In genomic region chr7:127983804-127984332, GRCh38 we compare ENCODE assay signal across 12 cellular contexts. TPM values are rescaled to one million over a fixed set of nuclear protein-coding genes. Genes with fewer than 3 reads are reported as not detected.
A peak's percentile ranks its signal among the peaks of the same experiment; 100 is the strongest.
DNase-seq lines count a peak whose midpoint lies in the region; ATAC-seq and TF ChIP-seq lines count a peak whose summit lies in the region.
"Had no signal": no experiment of that assay in that cellular context is flagged by ENCODE, and none has a peak within 500 bp of the region (broad histone marks: within the 10 kb centered on the region; RNA-seq: fewer than 3 reads in every experiment).

No MANE protein-coding gene starts in this region.

- no peak for DNase-seq in activated CD4-positive, alpha-beta T cell treated with anti-CD3 and anti-CD28 coated beads, Interleukin-2, amount 10 ng/mL, durations not matched to agents 24 days and 14 days
- DNase-seq in activated CD4-positive, alpha-beta T cell treated with anti-CD3 and anti-CD28 coated beads, Interleukin-2, amount 50 U/mL, for 48 hours = no peak
- DNase-seq in NCI-H2081 treated with DMSO at 0.1 percent for 48 hours (lab: John Stamatoyannopoulos, UW) (peak; percentile 8), caudate nucleus (lab: John Stamatoyannopoulos, UW) (peak in 5 of 61 donors; percentile 8 to 44 (median 17)), sigmoid colon (no peak), NCI-H510A treated with DMSO at 0.1 percent for 48 hours (lab: John Stamatoyannopoulos, UW) (no peak)
- DNase-seq: DMS153; effector memory CD8-positive, alpha-beta T cell; NCI-H187 treated with DMSO at 0.1 percent for 48 hours; T-helper 1 cell had no signal

- no peak overlapping the region for H2AFZ ChIP-seq in parathyroid adenoma

- H3K27me3 Mint-ChIP-seq in activated CD4-positive, alpha-beta T cell treated with anti-CD3 and anti-CD28 coated beads, Interleukin-2, amount 10 ng/mL, durations not matched to agents 24 days and 14 days = no peaks in the 10 kb centered on the region
- H3K27me3 Mint-ChIP-seq: effector memory CD8-positive, alpha-beta T cell had no signal

- no peaks in the 10 kb centered on the region for H3K36me3 ChIP-seq in parathyroid adenoma (ENCODE audit: control insufficient read depth, insufficient read depth, low read length)
- no peaks in the 10 kb centered on the region for H3K36me3 ChIP-seq in sigmoid colon

- H3K4me1 Mint-ChIP-seq in activated CD4-positive, alpha-beta T cell treated with anti-CD3 and anti-CD28 coated beads, Interleukin-2, amount 10 ng/mL, durations not matched to agents 24 days and 14 days = peaks cover 25% of the 10 kb centered on the region

- no peak overlapping the region for H3K4me3 ChIP-seq in parathyroid adenoma (ENCODE audit: low read depth, low read length)
- H3K4me3 ChIP-seq in sigmoid colon = no peak overlapping the region

- no peak for TF ChIP-seq POLR2A in sigmoid colon (IDR thresholded peaks at IDR 0.05)

- no peaks in the 10 kb centered on the region for H3K27me3 ChIP-seq in parathyroid adenoma (ENCODE audit: control insufficient read depth, insufficient read depth, low read length)
- no peaks in the 10 kb centered on the region for H3K27me3 ChIP-seq in sigmoid colon

- H3K9ac ChIP-seq in parathyroid adenoma = no peak overlapping the region

- H3K79me2 ChIP-seq in parathyroid adenoma = no peaks in the 10 kb centered on the region

- H3K4me3 Mint-ChIP-seq in activated CD4-positive, alpha-beta T cell treated with anti-CD3 and anti-CD28 coated beads, Interleukin-2, amount 10 ng/mL, durations not matched to agents 24 days and 14 days = no peak overlapping the region
- H3K4me3 Mint-ChIP-seq: effector memory CD8-positive, alpha-beta T cell had no signal

- intact Hi-C loops in activated CD4-positive, alpha-beta T cell treated with anti-CD3 and anti-CD28 coated beads, Interleukin-2, amount 10 ng/mL, durations not matched to agents 24 days and 14 days (cut with micrococcal nuclease) = loop anchor here (5.0 kb wide), 1 partner anchor 132 kb away; no protein-coding TSS in a partner anchor
- intact Hi-C loops in sigmoid colon (cut with DNase I) = no loop called here

- ATAC-seq in GM19397 (IDR thresholded peaks at IDR 0.05; ENCODE audit: unreplicated experiment) = no peak
- ATAC-seq: effector memory CD8-positive, alpha-beta T cell had no signal

- H3K4me2 ChIP-seq in parathyroid adenoma (ENCODE audit: low read length) = peak overlapping the region; percentile 6

- 68 to 80% methylated on average over 5 of the region's 5 CpGs for WGBS in sigmoid colon, 2 donors

- H3K36me3 Mint-ChIP-seq in activated CD4-positive, alpha-beta T cell treated with anti-CD3 and anti-CD28 coated beads, Interleukin-2, amount 10 ng/mL, durations not matched to agents 24 days and 14 days (ENCODE audit: low read depth) = peaks cover 26% of the 10 kb centered on the region

- H3K9me3 ChIP-seq in parathyroid adenoma (ENCODE audit: control insufficient read depth, low read length) (no peaks in the 10 kb centered on the region), sigmoid colon (peaks cover 0 to 2% (median 0%) of the 10 kb centered on the region in 4 donors)

- H3K4me1 ChIP-seq in parathyroid adenoma (peaks cover 26% of the 10 kb centered on the region), sigmoid colon (peaks cover 0 to 14% (median 11%) of the 10 kb centered on the region in 4 donors)

- H3K9me3 Mint-ChIP-seq in activated CD4-positive, alpha-beta T cell treated with anti-CD3 and anti-CD28 coated beads, Interleukin-2, amount 10 ng/mL, durations not matched to agents 24 days and 14 days = peaks cover 6% of the 10 kb centered on the region

- peak overlapping the region; percentile 21 for H3K27ac Mint-ChIP-seq in activated CD4-positive, alpha-beta T cell treated with anti-CD3 and anti-CD28 coated beads, Interleukin-2, amount 10 ng/mL, durations not matched to agents 24 days and 14 days

- H3K27ac ChIP-seq in caudate nucleus (ENCODE audit: low read depth, low read length) = peak overlapping the region; percentile 3
- no peak overlapping the region for H3K27ac ChIP-seq in parathyroid adenoma
- no peak overlapping the region for H3K27ac ChIP-seq in sigmoid colon

- TF ChIP-seq EP300 in sigmoid colon (IDR thresholded peaks at IDR 0.05) = no peak

- TF ChIP-seq CTCF in parathyroid adenoma (IDR thresholded peaks at IDR 0.05) = no peak
- TF ChIP-seq CTCF in sigmoid colon (IDR thresholded peaks at IDR 0.05) = no peak

RNA-seq across cellular contexts. Expression of gene LRRC4, which starts 47.4 kb away (rescaled TPM):
- total RNA-seq in activated CD4-positive, alpha-beta T cell treated with anti-CD3 and anti-CD28 coated beads, Interleukin-2, amount 10 ng/mL, durations not matched to agents 24 days and 14 days = 2.2 and 5.7 TPM in 2 replicates
- total RNA-seq in sigmoid colon = 1 to 10 TPM in 3 of 4 donors, under 1 TPM in 1; 0.82 to 1.8 (median 1.4) TPM
- polyA plus RNA-seq in sigmoid colon = 1 to 10 TPM in 2 of 3 donors, under 1 TPM in 1; 0.60 to 1.4 (median 1.3) TPM
